Comparison of ENCODE assay signal across 1 cellular context in genomic region chrX:49860867-49861535, GRCh38.
TF ChIP-seq lines count a peak whose summit lies in the region.

No MANE protein-coding gene starts in this region.

TF ChIP-seq in HepG2, 621 proteins besides CTCF, POLR2A, EP300 and RAD21 (continued from another document):
- TF ChIP-seq ZBTB33 (CRISPR knock-in tag; IDR thresholded peaks at IDR 0.05) (no peak), ZNF619 (CRISPR knock-in tag; IDR thresholded peaks at IDR 0.05) (no peak), ARID5B (CRISPR knock-in tag; IDR thresholded peaks at IDR 0.05) (peak; percentile 13; the same call in 1 of the 2 replicates), SIN3A (IDR thresholded peaks at IDR 0.05; ENCODE audit: borderline replicate concordance, low read depth, low read length) (no peak), NFAT5 (CRISPR knock-in tag; IDR thresholded peaks at IDR 0.05) (no peak), PHF8 (CRISPR knock-in tag; IDR thresholded peaks at IDR 0.05) (no peak), PRMT3 (CRISPR knock-in tag; IDR thresholded peaks at IDR 0.05; ENCODE audit: borderline replicate concordance, low read depth) (no peak), ZFP36 (IDR thresholded peaks at IDR 0.05; ENCODE audit: borderline replicate concordance, low read depth, low read length, partially characterized antibody) (no peak), ZNF781 (CRISPR knock-in tag; IDR thresholded peaks at IDR 0.05; ENCODE audit: borderline replicate concordance, not compliant biosample characterization) (no peak), SALL2 (CRISPR knock-in tag; IDR thresholded peaks at IDR 0.05) (no peak), NR2C2 (CRISPR knock-in tag; IDR thresholded peaks at IDR 0.05; ENCODE audit: borderline replicate concordance) (peak; percentile 36; the same call in 1 of the 2 replicates), FOSL2 (CRISPR knock-in tag; IDR thresholded peaks at IDR 0.05) (no peak), SRSF4 (IDR thresholded peaks at IDR 0.05; ENCODE audit: low read depth, low read length, poor library complexity, severe bottlenecking) (no peak), ZNF615 (CRISPR knock-in tag; IDR thresholded peaks at IDR 0.05; ENCODE audit: borderline replicate concordance) (no peak), GABPA (IDR thresholded peaks at IDR 0.05; ENCODE audit: low read depth, low read length) (no peak), GABPA (CRISPR knock-in tag; IDR thresholded peaks at IDR 0.05; ENCODE audit: low read depth) (no peak), ZNF7 (CRISPR knock-in tag; IDR thresholded peaks at IDR 0.05) (peak; percentile 57; the same call in 1 of the 2 replicates), TFE3 (CRISPR knock-in tag; IDR thresholded peaks at IDR 0.05) (no peak), ZMYM3 (CRISPR knock-in tag; IDR thresholded peaks at IDR 0.05) (no peak), MEIS2 (CRISPR knock-in tag; IDR thresholded peaks at IDR 0.05) (no peak), ZNF557 (CRISPR knock-in tag; IDR thresholded peaks at IDR 0.05) (no peak), ZNF513 (CRISPR knock-in tag; conservative IDR thresholded peaks at IDR 0.05) (no peak), PTBP1 (IDR thresholded peaks at IDR 0.05; ENCODE audit: low read depth, low read length, poor library complexity, severe bottlenecking) (no peak)
